Comparison of ENCODE assay signal across 17 cellular contexts in genomic region chr5:53890490-53890889, GRCh38.
DNase-seq lines count a peak whose midpoint lies in the region; ATAC-seq and TF ChIP-seq lines count a peak whose summit lies in the region.
"Had no signal": no experiment of that assay in that cellular context is flagged by ENCODE, and none has a peak within 500 bp of the region (broad histone marks: within the 10 kb centered on the region; RNA-seq: fewer than 3 reads in every experiment).

No MANE protein-coding gene starts in this region.

- H3K36me3 ChIP-seq in heart right ventricle (peaks cover 0 to 12% (median 0%) of the 10 kb centered on the region in 9 donors), endodermal cell (ENCODE audit: control insufficient read depth, insufficient read depth, low read length) (no peaks in the 10 kb centered on the region)

- H3K4me3 Mint-ChIP-seq in glutamatergic neuron (ENCODE audit: unreplicated experiment) (no peak overlapping the region), endodermal cell (no peak overlapping the region)
- H3K4me3 Mint-ChIP-seq: CD4-positive, CD25-positive, alpha-beta regulatory T cell; IgD-negative memory B cell had no signal

- WGBS in heart right ventricle, 2 donors: 53 to 71% methylated on average over 7 of the region's 7 CpGs
- 81 to 93% methylated on average over 6 to 7 of the region's 7 CpGs for WGBS in endodermal cell (ENCODE audit: insufficient coverage in 1 of 2, insufficient read length in 1 of 2), 2 experiments

- H3K4me1 Mint-ChIP-seq in glutamatergic neuron (ENCODE audit: low read depth, unreplicated experiment) (peaks cover 12% of the 10 kb centered on the region), endodermal cell (peaks cover 6% of the 10 kb centered on the region)
- H3K4me1 Mint-ChIP-seq: CD4-positive, CD25-positive, alpha-beta regulatory T cell; IgD-negative memory B cell had no signal

- intact Hi-C loops in heart right ventricle (cut with DNase I): no loop called here
- intact Hi-C loops in cardiac septum (cut with DNase I): loop anchor here (5.0 kb wide), 1 partner anchor 47 kb away; no protein-coding TSS in a partner anchor

- peaks cover 3% of the 10 kb centered on the region for H3K9me3 Mint-ChIP-seq in glutamatergic neuron (ENCODE audit: unreplicated experiment)
- H3K9me3 Mint-ChIP-seq in activated naive CD4-positive, alpha-beta T cell treated with anti-CD3 and anti-CD28 coated beads, Interleukin-2, amount 50 U/mL, for 72 hours: no peaks in the 10 kb centered on the region
- H3K9me3 Mint-ChIP-seq in endodermal cell: no peaks in the 10 kb centered on the region
- H3K9me3 Mint-ChIP-seq: CD4-positive, CD25-positive, alpha-beta regulatory T cell; IgD-negative memory B cell had no signal

- H3K4me1 ChIP-seq in heart right ventricle (peaks cover 0 to 17% (median 0%) of the 10 kb centered on the region in 9 donors), endodermal cell (ENCODE audit: control insufficient read depth, insufficient read depth, low read length) (peaks cover 5% of the 10 kb centered on the region)

- H3K27ac Mint-ChIP-seq in glutamatergic neuron (ENCODE audit: unreplicated experiment) (peak overlapping the region; percentile 57), endodermal cell (no peak overlapping the region)
- no peak overlapping the region for H3K27ac Mint-ChIP-seq in activated naive CD4-positive, alpha-beta T cell treated with anti-CD3 and anti-CD28 coated beads, Interleukin-2, amount 50 U/mL, for 72 hours
- H3K27ac Mint-ChIP-seq: CD4-positive, CD25-positive, alpha-beta regulatory T cell; IgD-negative memory B cell had no signal

- H3K4me3 ChIP-seq in heart right ventricle (no peak overlapping the region), endodermal cell (ENCODE audit: low read length) (no peak overlapping the region)

- H3K36me3 Mint-ChIP-seq in glutamatergic neuron (ENCODE audit: unreplicated experiment) (no peaks in the 10 kb centered on the region), endodermal cell (ENCODE audit: low read depth) (peaks cover 2% of the 10 kb centered on the region)
- no peaks in the 10 kb centered on the region for H3K36me3 Mint-ChIP-seq in activated naive CD4-positive, alpha-beta T cell treated with anti-CD3 and anti-CD28 coated beads, Interleukin-2, amount 50 U/mL, for 72 hours

- no peaks in the 10 kb centered on the region for H3K27me3 ChIP-seq in heart right ventricle
- H3K27me3 ChIP-seq in endodermal cell (ENCODE audit: control insufficient read depth, insufficient read depth, low read length, poor library complexity, severe bottlenecking): no peaks in the 10 kb centered on the region

- DNase-seq in heart right ventricle: no peak
- no peak for DNase-seq in cardiac septum (ENCODE audit: low spot score)
- no peak for DNase-seq in glutamatergic neuron
- peak; percentile 8 for DNase-seq in retina
- no peak for DNase-seq in activated naive CD4-positive, alpha-beta T cell treated with anti-CD3 and anti-CD28 coated beads, Interleukin-2, amount 50 U/mL, for 72 hours (ENCODE audit: low spot score in 2 of 2)
- DNase-seq in endodermal cell: no peak
- DNase-seq in NCI-H2196 (lab: John Stamatoyannopoulos, UW; ENCODE audit: unreplicated experiment): no peak
- DNase-seq: CD4-positive, CD25-positive, alpha-beta regulatory T cell; DMS79; MV-4-11; NCI-H1105 treated with DMSO at 0.1 percent for 48 hours; NCI-H2081 treated with DMSO at 0.1 percent for 48 hours; NCI-H2227 treated with DMSO at 0.1 percent for 48 hours; NCI-H510A; NK-92 treated with Interleukin-12 subunit alpha and Interleukin-12 subunit beta, amount 100 ng/mL, for 24 hours had no signal

- H3K9me3 ChIP-seq in heart right ventricle (no peaks in the 10 kb centered on the region), endodermal cell (ENCODE audit: control insufficient read depth, low read length) (no peaks in the 10 kb centered on the region)

- H3K27ac ChIP-seq in heart right ventricle (peak overlapping the region in 4 of 10 donors; percentile 11 to 56 (median 40)), endodermal cell (ENCODE audit: low read depth, low read length) (no peak overlapping the region)
- H3K27ac ChIP-seq: RWPE1 had no signal

- peaks cover 2% of the 10 kb centered on the region for H3K27me3 Mint-ChIP-seq in glutamatergic neuron (ENCODE audit: unreplicated experiment)
- H3K27me3 Mint-ChIP-seq in endodermal cell (ENCODE audit: insufficient read depth): no peaks in the 10 kb centered on the region
- H3K27me3 Mint-ChIP-seq: CD4-positive, CD25-positive, alpha-beta regulatory T cell; IgD-negative memory B cell had no signal

- TF ChIP-seq CTCF in heart right ventricle (IDR thresholded peaks at IDR 0.05): no peak
- no peak for TF ChIP-seq CTCF in glutamatergic neuron (IDR thresholded peaks at IDR 0.05; ENCODE audit: partially characterized antibody, unreplicated experiment)
- TF ChIP-seq CTCF in endodermal cell (conservative IDR thresholded peaks at IDR 0.05): no peak

- no peak overlapping the region for H3K9ac ChIP-seq in endodermal cell (ENCODE audit: extremely low read depth, low read length, poor library complexity, severe bottlenecking)

- peak in 7 of 8 donors; percentile 14 to 71 (median 67) for ATAC-seq in heart right ventricle
- no peak for ATAC-seq in activated naive CD4-positive, alpha-beta T cell treated with anti-CD3 and anti-CD28 coated beads, Interleukin-2, amount 50 U/mL, for 72 hours

Comparison
In these comparisons a context has a peak if more than half of its experiments do, and no peak if none do; other contexts are left out.
1. ATAC-seq: peak in heart right ventricle (7 of 8); none in activated naive CD4-positive, alpha-beta T cell treated with anti-CD3 and anti-CD28 coated beads, Interleukin-2, amount 50 U/mL, for 72 hours (0 of 2).